19 cellular contexts compared by ENCODE assay signal in the genomic region with DNA sequence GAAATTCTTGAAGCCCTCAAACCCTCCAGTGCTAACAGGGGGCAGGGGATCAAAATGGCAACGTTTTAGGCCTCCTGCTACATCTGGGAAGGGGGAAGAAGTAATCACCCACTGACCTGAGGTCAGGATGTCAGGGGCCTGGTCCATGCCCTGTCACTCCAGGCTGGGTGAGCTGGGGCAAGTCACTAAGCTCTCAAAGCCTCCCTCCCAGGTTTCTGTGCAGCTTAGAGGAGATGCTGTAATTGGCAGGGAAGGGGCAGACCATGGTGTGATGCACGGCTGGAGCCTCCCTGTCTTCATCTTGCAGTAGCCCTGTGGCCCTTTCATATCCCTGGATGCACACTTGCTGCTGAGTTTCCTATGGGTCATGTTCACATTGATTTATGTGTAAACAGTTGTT. TPM values are rescaled to one million over a fixed set of nuclear protein-coding genes. Genes with fewer than 3 reads are reported as not detected.
A peak's percentile ranks its signal among the peaks of the same experiment; 100 is the strongest.
DNase-seq lines count a peak whose midpoint lies in the region; TF ChIP-seq lines count a peak whose summit lies in the region.
"Had no signal": no experiment of that assay in that cellular context is flagged by ENCODE, and none has a peak within 500 bp of the region (broad histone marks: within the 10 kb centered on the region; RNA-seq: fewer than 3 reads in every experiment).

No MANE protein-coding gene starts in this region.

- 35% methylated on average over 2 of the region's 2 CpGs for WGBS in esophagus squamous epithelium, 2 donors

- no peak overlapping the region for H3K4me3 ChIP-seq in HEK293 (ENCODE audit: low read depth, low read length)
- no peak overlapping the region for H3K4me3 ChIP-seq in adipocyte (ENCODE audit: low read length)
- H3K4me3 ChIP-seq in esophagus squamous epithelium, result no peak overlapping the region
- H3K4me3 ChIP-seq: BLaER1 treated with 17β-estradiol and CSF1 and Interleukin-3, amounts not matched to agents 10 nM and 100 nM had no signal

- peaks cover 2% of the 10 kb centered on the region for H3K27me3 Mint-ChIP-seq in osteocyte (ENCODE audit: unreplicated experiment)
- H3K27me3 Mint-ChIP-seq in activated CD4-positive, alpha-beta memory T cell treated with anti-CD3 and anti-CD28 coated beads, Interleukin-2, amount 10 ng/mL, durations not matched to agents 7 days and 5 days, result peaks cover 35% of the 10 kb centered on the region

- H3K27ac Mint-ChIP-seq in osteocyte (ENCODE audit: unreplicated experiment), result peak overlapping the region; percentile 96
- no peak overlapping the region for H3K27ac Mint-ChIP-seq in activated CD4-positive, alpha-beta memory T cell treated with anti-CD3 and anti-CD28 coated beads, Interleukin-2, amount 10 ng/mL, durations not matched to agents 7 days and 5 days
- H3K27ac Mint-ChIP-seq: CD8-positive, alpha-beta T cell had no signal

- TF ChIP-seq CTCF in HEK293 (tag by site-specific recombination; IDR thresholded peaks at IDR 0.05) (no peak), esophagus squamous epithelium (IDR thresholded peaks at IDR 0.05) (no peak), osteocyte (IDR thresholded peaks at IDR 0.05) (no peak)

- H3K9me3 ChIP-seq in HEK293 (ENCODE audit: control insufficient read depth, insufficient read depth, low read depth, low read length) (no peaks in the 10 kb centered on the region), adipocyte (ENCODE audit: control insufficient read depth, low read length) (no peaks in the 10 kb centered on the region), esophagus squamous epithelium (no peaks in the 10 kb centered on the region)

- POLR2A ChIA-PET in HEK293 (lab: Yijun Ruan, JAX), result no interaction called here
- POLR2A ChIA-PET in activated CD4-positive, alpha-beta memory T cell treated with anti-CD3 and anti-CD28 coated beads, Interleukin-2, amount 10 ng/mL, durations not matched to agents 7 days and 5 days (lab: Charles Lee), result no interaction called here

- no peaks in the 10 kb centered on the region for H3K36me3 Mint-ChIP-seq in osteocyte (ENCODE audit: unreplicated experiment)
- H3K36me3 Mint-ChIP-seq in activated CD4-positive, alpha-beta memory T cell treated with anti-CD3 and anti-CD28 coated beads, Interleukin-2, amount 10 ng/mL, durations not matched to agents 7 days and 5 days (ENCODE audit: low read depth), result no peaks in the 10 kb centered on the region
- H3K36me3 Mint-ChIP-seq: CD8-positive, alpha-beta T cell had no signal

- H3K4me3 Mint-ChIP-seq in osteocyte (ENCODE audit: unreplicated experiment), result no peak overlapping the region
- H3K4me3 Mint-ChIP-seq in activated CD4-positive, alpha-beta memory T cell treated with anti-CD3 and anti-CD28 coated beads, Interleukin-2, amount 10 ng/mL, durations not matched to agents 7 days and 5 days, result no peak overlapping the region
- H3K4me3 Mint-ChIP-seq: CD8-positive, alpha-beta T cell had no signal

- H3K4me1 ChIP-seq in HEK293 (ENCODE audit: control insufficient read depth, insufficient read depth, low read length) (no peaks in the 10 kb centered on the region), adipocyte (ENCODE audit: control insufficient read depth, insufficient read depth, low read length) (peaks cover 72% of the 10 kb centered on the region), esophagus squamous epithelium (peaks cover 21 to 81% (median 35%) of the 10 kb centered on the region in 3 donors)

- no peak for TF ChIP-seq POLR2A in esophagus squamous epithelium (IDR thresholded peaks at IDR 0.05)

- CTCF ChIA-PET in HEK293 (lab: Yijun Ruan, JAX), result no interaction called here
- CTCF ChIA-PET in activated CD4-positive, alpha-beta memory T cell treated with anti-CD3 and anti-CD28 coated beads, Interleukin-2, amount 10 ng/mL, durations not matched to agents 7 days and 5 days (lab: Charles Lee), result no interaction called here

- H3K27ac ChIP-seq in HEK293 (ENCODE audit: extremely low read depth, low read depth, low read length) (no peak overlapping the region), esophagus squamous epithelium (peak overlapping the region; percentile 83 to 91 (median 87))
- H3K27ac ChIP-seq: BLaER1 treated with 17β-estradiol and CSF1 and Interleukin-3, amounts not matched to agents 10 nM and 100 nM; HL-60; KMS-11 had no signal

- DNase-seq in adipocyte (ENCODE audit: low read depth), result no peak
- DNase-seq in esophagus squamous epithelium (lab: John Stamatoyannopoulos, UW), result no peak
- DNase-seq in osteocyte (ENCODE audit: extremely low spot score, unreplicated experiment), result no peak
- no peak for DNase-seq in activated CD4-positive, alpha-beta memory T cell treated with anti-CD3 and anti-CD28 coated beads, Interleukin-2, amount 10 ng/mL, durations not matched to agents 7 days and 5 days
- DNase-seq in COR-L47 (lab: John Stamatoyannopoulos, UW), result no peak
- DNase-seq in hippocampal formation (lab: John Stamatoyannopoulos, UW), result no peak
- no peak for DNase-seq in NCI-H2081 (lab: John Stamatoyannopoulos, UW)
- DNase-seq: CD8-positive, alpha-beta T cell; DMS79; H7; NCI-H1417; NCI-H1930; Right ventricle myocardium superior had no signal

- H3K9me3 Mint-ChIP-seq in osteocyte (ENCODE audit: unreplicated experiment), result no peaks in the 10 kb centered on the region
- no peaks in the 10 kb centered on the region for H3K9me3 Mint-ChIP-seq in activated CD4-positive, alpha-beta memory T cell treated with anti-CD3 and anti-CD28 coated beads, Interleukin-2, amount 10 ng/mL, durations not matched to agents 7 days and 5 days
- H3K9me3 Mint-ChIP-seq: CD8-positive, alpha-beta T cell had no signal

- H3K27me3 ChIP-seq in adipocyte (replicated peaks; ENCODE audit: control insufficient read depth, insufficient read depth, low read length), result no peaks in the 10 kb centered on the region
- H3K27me3 ChIP-seq in esophagus squamous epithelium, result peaks cover 0 to 27% (median 0%) of the 10 kb centered on the region in 4 donors
- H3K27me3 ChIP-seq: BLaER1 treated with 17β-estradiol and CSF1 and Interleukin-3, amounts not matched to agents 10 nM and 100 nM had no signal

- H3K36me3 ChIP-seq in HEK293 (ENCODE audit: control insufficient read depth in 2 of 2, insufficient read depth in 1 of 2, low read length in 2 of 2) (no peaks in the 10 kb centered on the region), adipocyte (ENCODE audit: control insufficient read depth, insufficient read depth, low read length, severe bottlenecking) (no peaks in the 10 kb centered on the region), esophagus squamous epithelium (no peaks in the 10 kb centered on the region)
- H3K36me3 ChIP-seq: BLaER1 treated with 17β-estradiol and CSF1 and Interleukin-3, amounts not matched to agents 10 nM and 100 nM had no signal

- intact Hi-C loops in esophagus squamous epithelium (cut with DNase I), result no loop called here

- peak overlapping the region; percentile 85 for H3K9ac ChIP-seq in adipocyte (ENCODE audit: low read length)
- H3K9ac ChIP-seq: BLaER1 treated with 17β-estradiol and CSF1 and Interleukin-3, amounts not matched to agents 10 nM and 100 nM; KMS-11 had no signal

- H3K4me1 Mint-ChIP-seq in osteocyte (ENCODE audit: unreplicated experiment), result peaks cover 45% of the 10 kb centered on the region
- H3K4me1 Mint-ChIP-seq in activated CD4-positive, alpha-beta memory T cell treated with anti-CD3 and anti-CD28 coated beads, Interleukin-2, amount 10 ng/mL, durations not matched to agents 7 days and 5 days, result no peaks in the 10 kb centered on the region

TF ChIP-seq in HEK293, 187 proteins besides CTCF, POLR2A, EP300 and RAD21:
- TF ChIP-seq ZNF596 (tag by site-specific recombination; IDR thresholded peaks at IDR 0.05) (no peak), GFI1B (tag by site-specific recombination; IDR thresholded peaks at IDR 0.05) (no peak), ZIC2 (tag by site-specific recombination; IDR thresholded peaks at IDR 0.05) (0 out of 2 replicates have a peak, but pooled peaks have one; percentile 12), ZNF155 (tag by site-specific recombination; IDR thresholded peaks at IDR 0.05) (no peak), ZNF394 (tag by site-specific recombination; IDR thresholded peaks at IDR 0.05; ENCODE audit: borderline replicate concordance) (no peak)

RNA-seq across cellular contexts. Expression of a gene that starts 27.2 kb away (rescaled TPM):
- total RNA-seq in esophagus squamous epithelium, result not detected
- not detected in 2 replicates for total RNA-seq in osteocyte
- total RNA-seq in activated CD4-positive, alpha-beta memory T cell treated with anti-CD3 and anti-CD28 coated beads, Interleukin-2, amount 10 ng/mL, durations not matched to agents 7 days and 5 days, result not detected
- total RNA-seq: CD8-positive, alpha-beta T cell; H7; HT1080; OCI-LY7 had no signal
